8 cellular contexts compared by ENCODE assay signal in genomic region chr10:63264852-63265617, GRCh38.
DNase-seq lines count a peak whose midpoint lies in the region; ATAC-seq and TF ChIP-seq lines count a peak whose summit lies in the region.

No MANE protein-coding gene starts in this region.

- no peak for ATAC-seq in HG02981 (IDR thresholded peaks at IDR 0.05; ENCODE audit: unreplicated experiment)
- ATAC-seq in GM18511 (IDR thresholded peaks at IDR 0.05; ENCODE audit: unreplicated experiment): no peak

- H4K20me1 ChIP-seq in neural progenitor cell (ENCODE audit: low read depth): peaks cover 19% of the 10 kb centered on the region

- H3K4me3 Mint-ChIP-seq in neural progenitor cell: peak overlapping the region; percentile 98

- DNase-seq in activated CD4-positive, alpha-beta T cell treated with anti-CD3 and anti-CD28 coated beads for 4 hours: peak; percentile 42 to 44
- no peak for DNase-seq in activated CD4-positive, alpha-beta T cell treated with anti-CD3 and anti-CD28 coated beads for 1 hour
- peak; percentile 9 for DNase-seq in NCI-H1417 treated with DMSO at 0.1 percent for 48 hours (lab: John Stamatoyannopoulos, UW)
- peak; percentile 20 to 46 for DNase-seq in activated CD4-positive, alpha-beta T cell treated with anti-CD3 and anti-CD28 coated beads, Interleukin-2, amount 50 U/mL, for 48 hours
- peak; percentile 43 for DNase-seq in fibroblast of gingiva (ENCODE audit: low read depth)
- peak; percentile 51 for DNase-seq in neural progenitor cell (ENCODE audit: low spot score)

- no peaks in the 10 kb centered on the region for H3K27me3 ChIP-seq in neural progenitor cell

- H3K27ac Mint-ChIP-seq in neural progenitor cell: peak overlapping the region; percentile 87

- no peaks in the 10 kb centered on the region for H3K9me3 ChIP-seq in neural progenitor cell (ENCODE audit: low read depth)

- H3K79me2 ChIP-seq in neural progenitor cell (ENCODE audit: low read depth): peaks cover 94% of the 10 kb centered on the region

- H3K4me2 ChIP-seq in neural progenitor cell: peak overlapping the region; percentile 86

- H3K27ac ChIP-seq in neural progenitor cell: peak overlapping the region; percentile 40

- peaks cover 17% of the 10 kb centered on the region for H3K4me1 Mint-ChIP-seq in neural progenitor cell

- no peak overlapping the region for H2AFZ ChIP-seq in neural progenitor cell (replicated peaks)

- peaks cover 21% of the 10 kb centered on the region for H3K36me3 Mint-ChIP-seq in neural progenitor cell

- no peak for TF ChIP-seq CTCF in neural progenitor cell (IDR thresholded peaks at IDR 0.05)

- H3K36me3 ChIP-seq in neural progenitor cell: no peaks in the 10 kb centered on the region

- peaks cover 33% of the 10 kb centered on the region for H3K4me1 ChIP-seq in neural progenitor cell

- peak overlapping the region; percentile 29 for H3K9ac ChIP-seq in neural progenitor cell

- no peaks in the 10 kb centered on the region for H3K9me3 Mint-ChIP-seq in neural progenitor cell

- peaks cover 31% of the 10 kb centered on the region for H3F3A ChIP-seq in neural progenitor cell (ENCODE audit: low read depth)

- peak overlapping the region; percentile 68 for H3K4me3 ChIP-seq in neural progenitor cell

- no peaks in the 10 kb centered on the region for H3K27me3 Mint-ChIP-seq in neural progenitor cell (ENCODE audit: insufficient read depth, low read depth)
